ENCODE assay signal across 8 cellular contexts in genomic region chr5:1799602-1800469, GRCh38.
DNase-seq lines count a peak whose midpoint lies in the region; ATAC-seq and TF ChIP-seq lines count a peak whose summit lies in the region.

MRPL36 (minus strand) TSS chr5:1799837; CDS start chr5:1798935, 902 bp downstream.

- peak; percentile 43 for DNase-seq in AG09309 (ENCODE audit: low read depth)
- DNase-seq in NCI-H510A treated with DMSO at 0.1 percent for 48 hours (lab: John Stamatoyannopoulos, UW) = peak; percentile 82
- peak; percentile 87 for DNase-seq in activated CD4-positive, alpha-beta T cell treated with anti-CD3 and anti-CD28 coated beads for 1 hour
- DNase-seq in cerebellar cortex (ENCODE audit: low spot score) = peak; percentile 88
- DNase-seq in islet precursor cell = peak; percentile 97
- DNase-seq in stimulated activated CD4-positive, alpha-beta T cell treated with anti-CD3 and anti-CD28 coated beads, Interleukin-12 subunit alpha, Interleukin-12 subunit beta, amount 100 ng/mL, for 4 hours = peak; percentile 96

- ATAC-seq in GM19043 (IDR thresholded peaks at IDR 0.05; ENCODE audit: low read depth, unreplicated experiment) (peak; percentile 37), HG03432 (IDR thresholded peaks at IDR 0.05; ENCODE audit: unreplicated experiment) (peak; percentile 59)

- peak; percentile 4 for TF ChIP-seq CTCF in AG09309 (IDR thresholded peaks at IDR 0.05; ENCODE audit: control insufficient read depth, insufficient read depth, low read depth, low read length, missing control alignments)

- H3K4me3 ChIP-seq in AG09309 (ENCODE audit: control insufficient read depth, low read depth, low read length) = peak within 1 kb of the TSS; percentile 77

Comparison
In these comparisons a context has a peak if more than half of its experiments do, and no peak if none do; other contexts are left out.
1. Peak in every context shown above with its lines: DNase-seq, ATAC-seq and H3K4me3 ChIP-seq.
2. DNase-seq: peak in every context shown above with its lines; median percentile 97 in islet precursor cell; 96 in stimulated activated CD4-positive, alpha-beta T cell treated with anti-CD3 and anti-CD28 coated beads, Interleukin-12 subunit alpha, Interleukin-12 subunit beta, amount 100 ng/mL, for 4 hours; 88 in cerebellar cortex; 87 in activated CD4-positive, alpha-beta T cell treated with anti-CD3 and anti-CD28 coated beads for 1 hour; 82 in NCI-H510A treated with DMSO at 0.1 percent for 48 hours; 43 in AG09309.